ENCODE assay signal across 1 cellular context in the genomic region with DNA sequence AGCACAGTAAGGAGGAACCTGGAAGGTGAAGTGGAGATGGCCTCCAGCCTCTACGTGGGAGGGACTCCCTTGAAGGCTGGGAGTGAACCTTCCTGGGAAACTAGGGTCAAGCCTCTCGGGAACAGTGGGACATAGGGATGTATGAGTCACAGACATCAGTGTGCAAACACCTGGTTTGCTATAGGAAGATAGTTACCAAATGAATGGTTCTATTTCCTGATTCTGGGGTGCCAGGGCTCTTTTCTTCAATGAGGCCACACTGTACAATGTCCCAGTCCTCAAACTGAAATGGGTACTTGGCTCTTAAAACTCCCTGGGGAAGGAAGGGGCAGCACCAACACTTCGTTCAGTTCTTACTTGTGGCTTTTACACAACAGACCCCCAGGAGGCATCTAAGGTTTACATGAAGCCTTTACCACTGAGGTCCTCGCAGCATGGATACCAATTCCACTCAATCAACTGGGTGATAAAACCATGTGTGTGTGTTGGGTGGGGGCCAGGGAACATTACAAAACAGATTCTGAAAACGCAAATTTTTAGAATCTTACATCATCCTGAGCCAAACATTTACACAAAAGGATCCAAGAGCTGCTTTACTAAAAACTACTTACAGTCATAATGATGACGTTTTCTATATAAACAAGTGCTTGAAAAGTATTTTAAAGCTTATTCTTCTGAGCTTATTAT.
TF ChIP-seq lines count a peak whose summit lies in the region.

No MANE protein-coding gene starts in this region.

TF ChIP-seq in HEK293T, 16 proteins besides CTCF, POLR2A, EP300 and RAD21:
- no peak for TF ChIP-seq BHLHE40 (IDR thresholded peaks at IDR 0.05; ENCODE audit: borderline replicate concordance)
- no peak for TF ChIP-seq NFRKB (IDR thresholded peaks at IDR 0.05)
- TF ChIP-seq, protein P1, sequence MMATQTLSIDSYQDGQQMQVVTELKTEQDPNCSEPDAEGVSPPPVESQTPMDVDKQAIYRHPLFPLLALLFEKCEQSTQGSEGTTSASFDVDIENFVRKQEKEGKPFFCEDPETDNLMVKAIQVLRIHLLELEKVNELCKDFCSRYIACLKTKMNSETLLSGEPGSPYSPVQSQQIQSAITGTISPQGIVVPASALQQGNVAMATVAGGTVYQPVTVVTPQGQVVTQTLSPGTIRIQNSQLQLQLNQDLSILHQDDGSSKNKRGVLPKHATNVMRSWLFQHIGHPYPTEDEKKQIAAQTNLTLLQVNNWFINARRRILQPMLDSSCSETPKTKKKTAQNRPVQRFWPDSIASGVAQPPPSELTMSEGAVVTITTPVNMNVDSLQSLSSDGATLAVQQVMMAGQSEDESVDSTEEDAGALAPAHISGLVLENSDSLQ (IDR thresholded peaks at IDR 0.05), result peak; percentile 29; the same call in 1 of the 2 replicates
- no peak for TF ChIP-seq FOXK2 (IDR thresholded peaks at IDR 0.05)
- TF ChIP-seq SP1 (IDR thresholded peaks at IDR 0.05), result no peak
